ENCODE assay signal across 1 cellular context in genomic region chr2:10285578-10286198, GRCh38.
A peak's percentile ranks its signal among the peaks of the same experiment; 100 is the strongest.
TF ChIP-seq lines count a peak whose summit lies in the region.

No MANE protein-coding gene starts in this region.

TF ChIP-seq in A549, 52 proteins besides CTCF, POLR2A, EP300 and RAD21 (continued from another document):
- TF ChIP-seq REST (IDR thresholded peaks at IDR 0.05) (no peak), CBX8 (IDR thresholded peaks at IDR 0.05) (no peak), RCOR1 (IDR thresholded peaks at IDR 0.05; ENCODE audit: low read depth, low read length) (no peak), JUNB (IDR thresholded peaks at IDR 0.05) (no peak), HEYL (CRISPR knock-in tag; IDR thresholded peaks at IDR 0.05) (no peak), MYC (IDR thresholded peaks at IDR 0.05; ENCODE audit: borderline replicate concordance, low read length) (no peak), NR3C1 (IDR thresholded peaks at IDR 0.05) (no peak), MAZ (IDR thresholded peaks at IDR 0.05; ENCODE audit: borderline replicate concordance, low read depth, low read length) (no peak), SMC3 (IDR thresholded peaks at IDR 0.05) (peak; percentile 25; the same call in 1 of the 3 replicates), JUN (IDR thresholded peaks at IDR 0.05) (peak in 1 of 2 experiments; percentile 71; a peak in 3 of 5 replicates), EHMT2 (IDR thresholded peaks at IDR 0.05; ENCODE audit: low read depth) (no peak), HOXA7 (CRISPR knock-in tag; IDR thresholded peaks at IDR 0.05) (0 out of 2 replicates have a peak, but pooled peaks have one; percentile 48), ZC3H11A (IDR thresholded peaks at IDR 0.05) (no peak), TFCP2L1 (CRISPR knock-in tag; IDR thresholded peaks at IDR 0.05) (peak; percentile 60; the same call in 1 of the 2 replicates), ELK1 (IDR thresholded peaks at IDR 0.05; ENCODE audit: low read depth, low read length) (no peak), MAFK (IDR thresholded peaks at IDR 0.05; ENCODE audit: partially characterized antibody) (peak; percentile 98), POLR2AphosphoS2 (conservative IDR thresholded peaks at IDR 0.05; ENCODE audit: low read length) (no peak), FOSL2 (IDR thresholded peaks at IDR 0.05) (peak; percentile 33; the same call in 1 of the 2 replicates), FOSL2 (CRISPR knock-in tag; IDR thresholded peaks at IDR 0.05) (peak; percentile 83), CEBPB (IDR thresholded peaks at IDR 0.05) (no peak), FOSB (CRISPR knock-in tag; IDR thresholded peaks at IDR 0.05) (no peak), CBX2 (IDR thresholded peaks at IDR 0.05; ENCODE audit: borderline replicate concordance, low read depth) (no peak), ESRRA (IDR thresholded peaks at IDR 0.05; ENCODE audit: borderline replicate concordance, low read length) (no peak), RNF2 (IDR thresholded peaks at IDR 0.05; ENCODE audit: borderline replicate concordance, low read depth) (no peak), BHLHE40 (IDR thresholded peaks at IDR 0.05; ENCODE audit: low read depth, low read length) (no peak; the same call in 1 of the 2 replicates), CHD4 (IDR thresholded peaks at IDR 0.05; ENCODE audit: borderline replicate concordance) (no peak), HES2 (IDR thresholded peaks at IDR 0.05) (no peak), HDAC2 (IDR thresholded peaks at IDR 0.05) (no peak; the same call in 1 of the 2 replicates), MAX (IDR thresholded peaks at IDR 0.05) (peak; percentile 98), EHF (CRISPR knock-in tag; IDR thresholded peaks at IDR 0.05) (peak; percentile 83; the same call in 1 of the 2 replicates), HMGXB4 (CRISPR knock-in tag; IDR thresholded peaks at IDR 0.05; ENCODE audit: borderline replicate concordance) (no peak), KDM5A (IDR thresholded peaks at IDR 0.05) (no peak), PHF8 (IDR thresholded peaks at IDR 0.05; ENCODE audit: borderline replicate concordance, low read depth) (no peak), ZFP36 (IDR thresholded peaks at IDR 0.05; ENCODE audit: borderline replicate concordance, partially characterized antibody) (no peak), ZNF302 (CRISPR knock-in tag; IDR thresholded peaks at IDR 0.05) (no peak), GATA3 (IDR thresholded peaks at IDR 0.05; ENCODE audit: borderline replicate concordance) (peak; percentile 60; the same call in 1 of the 2 replicates), USF2 (IDR thresholded peaks at IDR 0.05) (peak; percentile 83), BCL3 (IDR thresholded peaks at IDR 0.05) (0 out of 3 replicates have a peak, but pooled peaks have one; percentile 28), HOXB13 (CRISPR knock-in tag; IDR thresholded peaks at IDR 0.05; ENCODE audit: low read depth) (peak; percentile 93; the same call in 1 of the 2 replicates), SREBF2 (IDR thresholded peaks at IDR 0.05) (no peak), RARB (CRISPR knock-in tag; IDR thresholded peaks at IDR 0.05) (peak; percentile 76; the same call in 1 of the 2 replicates), RFX5 (IDR thresholded peaks at IDR 0.05) (no peak)
